In genomic region chr22:41563051-41563711, GRCh38 we compare ENCODE assay signal across 7 cellular contexts. TPM values are rescaled to one million over a fixed set of nuclear protein-coding genes. Genes with fewer than 3 reads are reported as not detected.
DNase-seq lines count a peak whose midpoint lies in the region; ATAC-seq and TF ChIP-seq lines count a peak whose summit lies in the region.
"Had no signal": no experiment of that assay in that cellular context is flagged by ENCODE, and none has a peak within 500 bp of the region (broad histone marks: within the 10 kb centered on the region; RNA-seq: fewer than 3 reads in every experiment).

No MANE protein-coding gene starts in this region.

- BruUV-seq in HCT116 (replicated peaks; lab: Mats Ljungman, UMichigan), result no TSS peak

- no peaks in the 10 kb centered on the region for H3K36me3 ChIP-seq in HCT116 (ENCODE audit: control insufficient read depth in 1 of 2, insufficient read depth in 2 of 2, low read length in 2 of 2)
- H3K36me3 ChIP-seq in breast epithelium, result no peaks in the 10 kb centered on the region

- no peaks in the 10 kb centered on the region for H4K20me1 ChIP-seq in HCT116 (ENCODE audit: insufficient read depth)

- RAD21 ChIA-PET in HCT116 (lab: Charles Lee; ENCODE audit: low non-redundant PET in 1 of 2, low total read pairs in 2 of 2, uncharacterized antibody in 2 of 2, unreplicated experiment in 2 of 2), result no interaction called here

- no peaks in the 10 kb centered on the region for H3K9me3 Mint-ChIP-seq in osteocyte (ENCODE audit: unreplicated experiment)
- H3K9me3 Mint-ChIP-seq in activated T-cell treated with anti-CD3 and anti-CD28 coated beads, Interleukin-2, amount 50 U/mL, for 72 hours, result no peaks in the 10 kb centered on the region
- H3K9me3 Mint-ChIP-seq: activated B cell treated with CpG ODN at 0.5 μM for 24 hours had no signal

- peak overlapping the region; percentile 44 for H3K4me3 Mint-ChIP-seq in osteocyte (ENCODE audit: unreplicated experiment)
- no peak overlapping the region for H3K4me3 Mint-ChIP-seq in activated T-cell treated with anti-CD3 and anti-CD28 coated beads, Interleukin-2, amount 50 U/mL, for 72 hours
- H3K4me3 Mint-ChIP-seq: activated B cell treated with CpG ODN at 0.5 μM for 24 hours had no signal

- H3K36me3 Mint-ChIP-seq in osteocyte (ENCODE audit: unreplicated experiment), result no peaks in the 10 kb centered on the region
- H3K36me3 Mint-ChIP-seq in activated T-cell treated with anti-CD3 and anti-CD28 coated beads, Interleukin-2, amount 50 U/mL, for 72 hours (ENCODE audit: insufficient read depth in 2 of 2), result no peaks in the 10 kb centered on the region

- no peaks in the 10 kb centered on the region for H3K27me3 ChIP-seq in HCT116 (ENCODE audit: insufficient read depth, low read length)
- H3K27me3 ChIP-seq in breast epithelium, result no peaks in the 10 kb centered on the region

- H3K4me1 ChIP-seq in HCT116 (ENCODE audit: control insufficient read depth in 1 of 2, insufficient read depth in 2 of 2, low read length in 2 of 2) (peaks cover 29 to 59% of the 10 kb centered on the region in 2 experiments), breast epithelium (no peaks in the 10 kb centered on the region)

- CTCF ChIA-PET in HCT116 (lab: Charles Lee), result interaction anchor here (0.9 kb wide), 1 partner anchor 9 kb away, joined by 3 read pairs; no protein-coding TSS in a partner anchor

- H3K4me3 ChIP-seq in HCT116 (replicated peaks in 1 of 2; ENCODE audit: low read depth in 1 of 2, low read length in 2 of 2) (peak overlapping the region; percentile 6 to 43; a peak in 2 of 4 replicates), breast epithelium (no peak overlapping the region)

- TF ChIP-seq CTCF in HCT116 (IDR thresholded peaks at IDR 0.05 in 2 of 3, conservative IDR thresholded peaks at IDR 0.05 in 1 of 3; ENCODE audit: borderline replicate concordance in 1 of 3, insufficient read depth in 1 of 3, low read depth in 2 of 3, low read length in 2 of 3), result no peak
- no peak for TF ChIP-seq CTCF in breast epithelium (IDR thresholded peaks at IDR 0.05)
- no peak for TF ChIP-seq CTCF in osteocyte (IDR thresholded peaks at IDR 0.05)

- POLR2A ChIA-PET in HCT116 (lab: Charles Lee), result interaction anchor here (1.8 kb wide), 1 partner anchor 27 kb away, joined by 15 read pairs; the partner anchor contains the start of gene PMM1

- TF ChIP-seq POLR2A in HCT116 (IDR thresholded peaks at IDR 0.05; ENCODE audit: borderline replicate concordance, extremely low read depth, insufficient read depth, insufficient read length) (no peak), breast epithelium (IDR thresholded peaks at IDR 0.05) (no peak)

- no peaks in the 10 kb centered on the region for H3K79me2 ChIP-seq in HCT116 (ENCODE audit: insufficient read depth, low read length)

- H2AFZ ChIP-seq in HCT116 (ENCODE audit: low read depth, low read length, poor library complexity, severe bottlenecking), result peak overlapping the region; percentile 85

- H3K27ac ChIP-seq in HCT116 (ENCODE audit: low read depth, low read length) (peak overlapping the region; percentile 20; the same call in 1 of the 2 replicates), breast epithelium (peak overlapping the region; percentile 8 to 61)

- H3K27ac Mint-ChIP-seq in osteocyte (ENCODE audit: unreplicated experiment), result peak overlapping the region; percentile 82
- no peak overlapping the region for H3K27ac Mint-ChIP-seq in activated T-cell treated with anti-CD3 and anti-CD28 coated beads, Interleukin-2, amount 50 U/mL, for 72 hours
- H3K27ac Mint-ChIP-seq: activated B cell treated with CpG ODN at 0.5 μM for 24 hours had no signal

- H3K27me3 Mint-ChIP-seq in osteocyte (ENCODE audit: unreplicated experiment), result no peaks in the 10 kb centered on the region
- H3K27me3 Mint-ChIP-seq in activated T-cell treated with anti-CD3 and anti-CD28 coated beads, Interleukin-2, amount 50 U/mL, for 72 hours (ENCODE audit: low read depth), result peaks cover 33% of the 10 kb centered on the region

- intact Hi-C loops in HCT116 (cut with micrococcal nuclease), result no loop called here
- intact Hi-C loops in breast epithelium (cut with DNase I; ENCODE audit: low total_unique reads), result no loop called here

- H3K4me2 ChIP-seq in HCT116 (ENCODE audit: low read length), result peak overlapping the region; percentile 79

- peaks cover 82% of the 10 kb centered on the region for H3K4me1 Mint-ChIP-seq in osteocyte (ENCODE audit: unreplicated experiment)
- H3K4me1 Mint-ChIP-seq in activated T-cell treated with anti-CD3 and anti-CD28 coated beads, Interleukin-2, amount 50 U/mL, for 72 hours (ENCODE audit: low read depth), result peaks cover 10% of the 10 kb centered on the region
- H3K4me1 Mint-ChIP-seq: activated B cell treated with CpG ODN at 0.5 μM for 24 hours had no signal

- H3K9me2 ChIP-seq in HCT116 (ENCODE audit: insufficient read depth), result no peaks in the 10 kb centered on the region

- ATAC-seq in HCT116, result peak; percentile 39
- ATAC-seq in activated T-cell treated with anti-CD3 and anti-CD28 coated beads, Interleukin-2, amount 50 U/mL, for 72 hours (replicated peaks in 1 of 2), result no peak
- no peak for ATAC-seq in stimulated activated naive CD8-positive, alpha-beta T cell treated with anti-CD3 and anti-CD28 coated beads, Interleukin-15, Interleukin-2, amounts not matched to agents 100 U/mL and 50 U/mL, for 24 hours
- no peak for ATAC-seq in left lobe of liver

- peak overlapping the region; percentile 35 for H3K9ac ChIP-seq in HCT116 (ENCODE audit: low read length)

- H3K9me3 ChIP-seq in HCT116 (ENCODE audit: control insufficient read depth in 1 of 2, insufficient read depth in 1 of 2, low read depth in 1 of 2, low read length in 2 of 2) (no peaks in the 10 kb centered on the region), breast epithelium (no peaks in the 10 kb centered on the region)

- DNase-seq in HCT116 (ENCODE audit: low read depth, low spot score) (no peak), breast epithelium (ENCODE audit: low spot score in 2 of 2) (no peak), osteocyte (ENCODE audit: extremely low spot score, unreplicated experiment) (no peak), left lobe of liver (ENCODE audit: low spot score) (no peak)
- no peak for DNase-seq in activated T-cell treated with anti-CD3 and anti-CD28 coated beads, Interleukin-2, amount 50 U/mL, for 72 hours
- no peak for DNase-seq in stimulated activated naive CD8-positive, alpha-beta T cell treated with anti-CD3 and anti-CD28 coated beads, Interleukin-15, Interleukin-2, amounts not matched to agents 100 U/mL and 50 U/mL, for 24 hours
- DNase-seq: activated B cell treated with CpG ODN at 0.5 μM for 24 hours had no signal

- TF ChIP-seq RAD21 in HCT116 (IDR thresholded peaks at IDR 0.05; ENCODE audit: low read depth), result no peak

TF ChIP-seq in HCT116, 20 proteins besides CTCF, POLR2A, EP300 and RAD21:
- TF ChIP-seq FOSL1 (IDR thresholded peaks at IDR 0.05; ENCODE audit: low read depth), result peak; percentile 67
- no peak for TF ChIP-seq EZH2 (IDR thresholded peaks at IDR 0.05)
TF ChIP-seq in HCT116: peak in this region for 1.

RNA-seq across cellular contexts. Expression of gene CSDC2, which starts 2.4 kb away (rescaled TPM):
- 0.22 TPM for total RNA-seq in HCT116 (2021; ENCODE audit: unreplicated experiment)
- 0.15 and 0.17 TPM in 2 replicates for polyA plus RNA-seq in HCT116 (2012)
- total RNA-seq in breast epithelium, result 1 to 10 TPM in 2 of 3 donors, not detected in 1; 1.6 to 1.9 TPM
- total RNA-seq in osteocyte, result 5.2 and 5.3 TPM in 2 replicates
- not detected for total RNA-seq in activated T-cell treated with anti-CD3 and anti-CD28 coated beads, Interleukin-2, amount 50 U/mL, for 72 hours
- total RNA-seq in left lobe of liver, result 0.88 TPM
- total RNA-seq: activated B cell treated with CpG ODN at 0.5 μM for 24 hours had no signal

RNA-seq across cellular contexts. Expression of gene POLR3H, which starts 18.9 kb away (rescaled TPM):
- total RNA-seq in HCT116 (2021; ENCODE audit: unreplicated experiment) (62.1 TPM), breast epithelium (10 to 100 TPM; 18.2 to 26.5 (median 20.2) TPM), osteocyte (38.2 and 39.7 TPM in 2 replicates), left lobe of liver (22.5 TPM)
- polyA plus RNA-seq in HCT116 (2012), result 30.7 and 31.8 TPM in 2 replicates
- total RNA-seq in activated T-cell treated with anti-CD3 and anti-CD28 coated beads, Interleukin-2, amount 50 U/mL, for 72 hours, result 10 to 100 TPM; 11.6 to 15.6 TPM

RNA-seq across cellular contexts. Expression of gene PMM1, which starts 26.5 kb away (rescaled TPM):
- total RNA-seq in HCT116 (2021; ENCODE audit: unreplicated experiment), result 31.7 TPM
- polyA plus RNA-seq in HCT116 (2012), result 47.8 and 51.4 TPM in 2 replicates
- total RNA-seq in breast epithelium, result 10 to 100 TPM; 42.7 to 74.1 (median 48.5) TPM
- total RNA-seq in osteocyte, result 49.7 and 49.8 TPM in 2 replicates
- total RNA-seq in activated T-cell treated with anti-CD3 and anti-CD28 coated beads, Interleukin-2, amount 50 U/mL, for 72 hours, result 10 to 100 TPM; 84.3 to 86.2 TPM
- 51.8 TPM for total RNA-seq in left lobe of liver

RNA-seq across cellular contexts. Expression of gene DESI1, which starts 57.7 kb away (rescaled TPM):
- 40.8 TPM for total RNA-seq in HCT116 (2021; ENCODE audit: unreplicated experiment)
- polyA plus RNA-seq in HCT116 (2012), result 13.1 and 19.5 TPM in 2 replicates
- total RNA-seq in breast epithelium, result 10 to 100 TPM; 17.0 to 23.5 (median 21.0) TPM
- total RNA-seq in osteocyte, result 26.2 and 29.9 TPM in 2 replicates
- total RNA-seq in activated T-cell treated with anti-CD3 and anti-CD28 coated beads, Interleukin-2, amount 50 U/mL, for 72 hours, result 10 to 100 TPM; 52.6 to 65.7 TPM
- total RNA-seq in left lobe of liver, result 40.5 TPM

RNA-seq across cellular contexts. Expression of gene XRCC6, which starts 57.9 kb away (rescaled TPM):
- total RNA-seq in HCT116 (2021; ENCODE audit: unreplicated experiment) (588 TPM), breast epithelium (100 to 1,000 TPM; 194 to 232 (median 220) TPM), osteocyte (211 and 218 TPM in 2 replicates), left lobe of liver (65.9 TPM)
- polyA plus RNA-seq in HCT116 (2012), result 439 and 562 TPM in 2 replicates
- 100 to 1,000 TPM; 271 to 315 TPM for total RNA-seq in activated T-cell treated with anti-CD3 and anti-CD28 coated beads, Interleukin-2, amount 50 U/mL, for 72 hours

Comparison
In these comparisons a context has a peak if more than half of its experiments do, and no peak if none do; other contexts are left out.
1. H3K4me3 ChIP-seq: peak in HCT116 (2 of 2); none in breast epithelium (0 of 3).